In genomic region chr3:17133637-17134545, GRCh38 we compare ENCODE assay signal across 15 cellular contexts.
"Had no signal": no experiment of that assay in that cellular context is flagged by ENCODE, and none has a peak within 500 bp of the region (broad histone marks: within the 10 kb centered on the region; RNA-seq: fewer than 3 reads in every experiment).

No MANE protein-coding gene starts in this region.

- H3K27ac ChIP-seq: dorsolateral prefrontal cortex, lower lobe of right lung, parathyroid adenoma, SK-N-MC, transverse colon had no signal

- ATAC-seq: activated T-cell treated with anti-CD3 and anti-CD28 coated beads, Interleukin-2, amount 50 U/mL, for 4 hours; lower lobe of right lung; stimulated activated memory B cell treated with anti-CD40 and anti-IgM and Interleukin-4, amounts not matched to agents 10 μg/mL and 1 μg/mL and 100 μg/mL, for 72 hours had no signal

- H3K4me3 ChIP-seq: dorsolateral prefrontal cortex, lower lobe of right lung, SK-N-MC, transverse colon had no signal

- H3K36me3 ChIP-seq: lower lobe of right lung, transverse colon had no signal

- H3K4me1 ChIP-seq: lower lobe of right lung, parathyroid adenoma, transverse colon had no signal

- H3K9me3 ChIP-seq: lower lobe of right lung, transverse colon had no signal

- H3K27me3 ChIP-seq: dorsolateral prefrontal cortex, transverse colon had no signal

- H3K9ac ChIP-seq: parathyroid adenoma had no signal

- DNase-seq: activated CD4-positive, alpha-beta T cell treated with anti-CD3 and anti-CD28 coated beads, Interleukin-2, amount 50 U/mL, for 4 hours; activated CD4-positive, CD25-positive, alpha-beta regulatory T cell treated with anti-CD3 and anti-CD28 coated beads, Interleukin-2, amount 50 U/mL, for 72 hours; activated gamma-delta T cell; activated naive CD8-positive, alpha-beta T cell treated with anti-CD3 and anti-CD28 coated beads, Interleukin-2, amount 10 ng/mL, durations not matched to agents 7 days and 5 days; activated T-cell treated with anti-CD3 and anti-CD28 coated beads, Interleukin-2, amount 50 U/mL, for 4 hours; anterior cingulate cortex; dorsolateral prefrontal cortex; hypothalamus; lower lobe of right lung; stimulated activated CD4-positive, alpha-beta T cell treated with anti-CD3 and anti-CD28 coated beads, Interleukin-2, amount 100 ng/mL, for 48 hours; T1000; transverse colon had no signal
